In genomic region chr12:108712164-108712924, GRCh38 we compare ENCODE assay signal across 2 cellular contexts.
TF ChIP-seq lines count a peak whose summit lies in the region.

No MANE protein-coding gene starts in this region.

TF ChIP-seq in IMR-90, 13 proteins besides CTCF, POLR2A, EP300 and RAD21:
- TF ChIP-seq FOS (IDR thresholded peaks at IDR 0.05; ENCODE audit: low read depth, low read length) (no peak), CEBPB (IDR thresholded peaks at IDR 0.05; ENCODE audit: low read depth, low read length) (no peak), MAZ (IDR thresholded peaks at IDR 0.05; ENCODE audit: borderline replicate concordance, low read depth, low read length) (no peak)
TF ChIP-seq in IMR-90: peak in this region for 0.

TF ChIP-seq in WTC11, 78 proteins besides CTCF, POLR2A, EP300 and RAD21:
- TF ChIP-seq E2F1 (CRISPR knock-in tag; IDR thresholded peaks at IDR 0.05) (no peak), NFYB (CRISPR knock-in tag; conservative IDR thresholded peaks at IDR 0.05; ENCODE audit: low read depth) (no peak)
